1 cellular context compared by ENCODE assay signal in the genomic region with DNA sequence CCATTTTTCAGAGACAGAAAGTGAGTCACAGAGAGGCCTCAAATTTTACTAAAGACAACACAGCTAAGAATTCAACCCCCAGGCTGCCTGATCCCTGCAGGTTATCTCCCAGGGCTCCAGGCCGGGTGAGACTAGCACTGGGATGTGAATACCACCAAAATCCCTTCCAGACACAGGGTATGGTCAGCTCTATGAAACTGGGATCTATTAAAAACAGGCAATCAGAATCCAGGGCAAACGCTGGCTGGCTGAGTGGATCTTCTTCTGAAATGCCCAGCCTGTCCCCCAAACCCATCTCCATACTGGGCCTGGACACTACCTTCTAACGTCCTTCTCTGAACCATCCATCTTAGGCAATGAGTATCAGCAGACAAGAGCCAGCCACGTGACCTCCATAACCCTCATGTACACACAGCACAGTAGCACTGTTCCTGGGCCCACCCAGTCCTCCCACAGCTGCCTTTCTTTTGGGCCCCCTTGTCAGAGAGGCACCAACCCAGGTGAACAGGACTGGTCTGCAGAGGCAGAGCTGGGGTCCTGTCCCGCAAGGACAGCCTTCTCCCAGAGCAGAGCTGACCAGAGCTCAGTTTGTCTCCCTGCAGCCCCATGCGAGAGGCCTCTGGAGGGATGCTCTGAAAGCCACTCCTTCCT.
TF ChIP-seq lines count a peak whose summit lies in the region.

No MANE protein-coding gene starts in this region.

TF ChIP-seq in WTC11, 78 proteins besides CTCF, POLR2A, EP300 and RAD21 (continued from another document):
- TF ChIP-seq, protein P1, sequence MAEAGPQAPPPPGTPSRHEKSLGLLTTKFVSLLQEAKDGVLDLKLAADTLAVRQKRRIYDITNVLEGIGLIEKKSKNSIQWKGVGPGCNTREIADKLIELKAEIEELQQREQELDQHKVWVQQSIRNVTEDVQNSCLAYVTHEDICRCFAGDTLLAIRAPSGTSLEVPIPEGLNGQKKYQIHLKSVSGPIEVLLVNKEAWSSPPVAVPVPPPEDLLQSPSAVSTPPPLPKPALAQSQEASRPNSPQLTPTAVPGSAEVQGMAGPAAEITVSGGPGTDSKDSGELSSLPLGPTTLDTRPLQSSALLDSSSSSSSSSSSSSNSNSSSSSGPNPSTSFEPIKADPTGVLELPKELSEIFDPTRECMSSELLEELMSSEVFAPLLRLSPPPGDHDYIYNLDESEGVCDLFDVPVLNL (CRISPR knock-in tag; IDR thresholded peaks at IDR 0.05; ENCODE audit: borderline replicate concordance, low read depth) = no peak
- TF ChIP-seq ZNF281 (CRISPR knock-in tag; IDR thresholded peaks at IDR 0.05) (no peak), ATF6 (CRISPR knock-in tag; IDR thresholded peaks at IDR 0.05) (no peak), JUN (CRISPR knock-in tag; IDR thresholded peaks at IDR 0.05) (no peak), STAT6 (CRISPR knock-in tag; conservative IDR thresholded peaks at IDR 0.05; ENCODE audit: low read depth) (no peak), ESRRA (CRISPR knock-in tag; IDR thresholded peaks at IDR 0.05; ENCODE audit: borderline replicate concordance) (no peak)
- TF ChIP-seq, protein P2, sequence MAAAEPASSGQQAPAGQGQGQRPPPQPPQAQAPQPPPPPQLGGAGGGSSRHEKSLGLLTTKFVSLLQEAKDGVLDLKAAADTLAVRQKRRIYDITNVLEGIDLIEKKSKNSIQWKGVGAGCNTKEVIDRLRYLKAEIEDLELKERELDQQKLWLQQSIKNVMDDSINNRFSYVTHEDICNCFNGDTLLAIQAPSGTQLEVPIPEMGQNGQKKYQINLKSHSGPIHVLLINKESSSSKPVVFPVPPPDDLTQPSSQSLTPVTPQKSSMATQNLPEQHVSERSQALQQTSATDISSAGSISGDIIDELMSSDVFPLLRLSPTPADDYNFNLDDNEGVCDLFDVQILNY (CRISPR knock-in tag; IDR thresholded peaks at IDR 0.05) = no peak
